ENCODE assay signal across 24 cellular contexts in genomic region chr4:52202251-52202779, GRCh38.
"Had no signal": no experiment of that assay in that cellular context is flagged by ENCODE, and none has a peak within 500 bp of the region (broad histone marks: within the 10 kb centered on the region; RNA-seq: fewer than 3 reads in every experiment).

No MANE protein-coding gene starts in this region.

- H3K4me1 Mint-ChIP-seq: activated CD4-positive, alpha-beta T cell treated with anti-CD3 and anti-CD28 coated beads, Interleukin-2, amount 10 ng/mL, durations not matched to agents 24 days and 14 days; activated naive CD8-positive, alpha-beta T cell treated with anti-CD3 and anti-CD28 coated beads for 36 hours had no signal

- DNase-seq: activated CD4-positive, alpha-beta T cell treated with anti-CD3 and anti-CD28 coated beads, Interleukin-2, amount 10 ng/mL, durations not matched to agents 24 days and 14 days; activated CD4-positive, CD25-positive, alpha-beta regulatory T cell; activated CD8-positive, alpha-beta memory T cell treated with anti-CD3 and anti-CD28 coated beads, Interleukin-2, amount 50 U/mL, for 4 hours; activated CD8-positive, alpha-beta T cell treated with anti-CD3 and anti-CD28 coated beads, Interleukin-2, amount 10 ng/mL, durations not matched to agents 7 days and 5 days; activated gamma-delta T cell; activated naive CD8-positive, alpha-beta T cell treated with anti-CD3 and anti-CD28 coated beads for 36 hours; activated T-cell treated with anti-CD3 and anti-CD28 coated beads, Interleukin-2, amount 50 U/mL, for 48 hours; amygdala; effector memory CD4-positive, alpha-beta T cell; left lung; naive thymus-derived CD8-positive, alpha-beta T cell; stimulated activated CD4-positive, alpha-beta T cell treated with anti-CD3 and anti-CD28 coated beads, Interleukin-15, amount 100 ng/mL, for 24 hours; stimulated activated CD4-positive, alpha-beta T cell treated with anti-CD3 and anti-CD28 coated beads, Interleukin-4, amount 100 ng/mL, for 24 hours; stimulated activated naive CD4-positive, alpha-beta T cell; T-helper 2 cell had no signal

- H3K4me1 ChIP-seq: left lung, tibial nerve, vagina had no signal

- H3K4me3 ChIP-seq: left lung, skin epidermis, tibial nerve, vagina had no signal

- H3K9me3 Mint-ChIP-seq: activated naive CD8-positive, alpha-beta T cell treated with anti-CD3 and anti-CD28 coated beads for 36 hours; brain had no signal

- H3K36me3 ChIP-seq: left lung, tibial nerve, vagina had no signal

- H3K27ac Mint-ChIP-seq: activated CD4-positive, alpha-beta T cell treated with anti-CD3 and anti-CD28 coated beads, Interleukin-2, amount 10 ng/mL, durations not matched to agents 24 days and 14 days; activated CD8-positive, alpha-beta T cell treated with anti-CD3 and anti-CD28 coated beads, Interleukin-2, amount 10 ng/mL, durations not matched to agents 7 days and 5 days; activated naive CD8-positive, alpha-beta T cell treated with anti-CD3 and anti-CD28 coated beads for 36 hours; brain; dendritic cell treated with granulocyte-macrophage colony-stimulating factor and Interleukin-4, amounts not matched to agents 40 ng/mL and 50 ng/mL, for 4 days; naive thymus-derived CD8-positive, alpha-beta T cell had no signal

- ATAC-seq: activated CD8-positive, alpha-beta T cell treated with anti-CD3 and anti-CD28 coated beads, Interleukin-2, amount 10 ng/mL, durations not matched to agents 7 days and 5 days; left lung; naive thymus-derived CD8-positive, alpha-beta T cell had no signal

- H3K27me3 ChIP-seq: left lung, tibial nerve, vagina had no signal

- H3K4me3 Mint-ChIP-seq: activated CD4-positive, alpha-beta T cell treated with anti-CD3 and anti-CD28 coated beads, Interleukin-2, amount 10 ng/mL, durations not matched to agents 24 days and 14 days; activated CD8-positive, alpha-beta T cell treated with anti-CD3 and anti-CD28 coated beads, Interleukin-2, amount 10 ng/mL, durations not matched to agents 7 days and 5 days; activated naive CD8-positive, alpha-beta T cell treated with anti-CD3 and anti-CD28 coated beads for 36 hours; brain; dendritic cell treated with granulocyte-macrophage colony-stimulating factor and Interleukin-4, amounts not matched to agents 40 ng/mL and 50 ng/mL, for 4 days; naive thymus-derived CD8-positive, alpha-beta T cell had no signal

- H3K36me3 Mint-ChIP-seq: activated naive CD8-positive, alpha-beta T cell treated with anti-CD3 and anti-CD28 coated beads for 36 hours; brain; naive thymus-derived CD8-positive, alpha-beta T cell had no signal

- H3K9me3 ChIP-seq: tibial nerve, vagina had no signal

- H3K27me3 Mint-ChIP-seq: activated CD4-positive, alpha-beta T cell treated with anti-CD3 and anti-CD28 coated beads, Interleukin-2, amount 10 ng/mL, durations not matched to agents 24 days and 14 days; activated naive CD8-positive, alpha-beta T cell treated with anti-CD3 and anti-CD28 coated beads for 36 hours; brain; dendritic cell treated with granulocyte-macrophage colony-stimulating factor and Interleukin-4, amounts not matched to agents 40 ng/mL and 50 ng/mL, for 4 days had no signal

- H3K27ac ChIP-seq: epithelial cell of prostate, left lung, tibial nerve, vagina had no signal

- FAIRE-seq: frontal cortex, islet of Langerhans, TTC549 had no signal
